Comparison of ENCODE assay signal across 8 cellular contexts in genomic region chr2:38959938-38960608, GRCh38.
DNase-seq lines count a peak whose midpoint lies in the region; ATAC-seq, FAIRE-seq and TF ChIP-seq lines count a peak whose summit lies in the region.

No MANE protein-coding gene starts in this region.

- H3K9ac ChIP-seq in iPS-20b (ENCODE audit: low read depth, low read length) = peak overlapping the region; percentile 59; the same call in 1 of the 2 replicates

- no peak for TF ChIP-seq POLR2A in spleen (IDR thresholded peaks at IDR 0.05)

- H3K4me1 ChIP-seq in iPS-20b (ENCODE audit: insufficient read depth, low read length) (no peaks in the 10 kb centered on the region), spleen (peaks cover 0 to 14% (median 11%) of the 10 kb centered on the region in 6 donors)

- H3K9me3 ChIP-seq in iPS-20b (ENCODE audit: insufficient read depth, low read depth, low read length) = no peaks in the 10 kb centered on the region
- no peaks in the 10 kb centered on the region for H3K9me3 ChIP-seq in spleen

- TF ChIP-seq CTCF in AG09319 (IDR thresholded peaks at IDR 0.05; ENCODE audit: low read depth, low read length) (no peak; the same call in none of the 2 replicates), bronchial epithelial cell (IDR thresholded peaks at IDR 0.05; ENCODE audit: insufficient read depth, low read length, severe bottlenecking) (peak; percentile 12), spleen (IDR thresholded peaks at IDR 0.05 in 8 of 11, conservative IDR thresholded peaks at IDR 0.05 in 3 of 11) (no peak)

- H3K27me3 ChIP-seq in bronchial epithelial cell (ENCODE audit: control insufficient read depth, insufficient read depth, low read length) = peaks cover 3% of the 10 kb centered on the region
- peaks cover 29% of the 10 kb centered on the region for H3K27me3 ChIP-seq in iPS-20b (ENCODE audit: insufficient read depth, low read length)
- peaks cover 0 to 24% (median 9%) of the 10 kb centered on the region in 7 donors for H3K27me3 ChIP-seq in spleen (replicated peaks in 1 of 7)

- FAIRE-seq in bronchial epithelial cell (lab: Jason Lieb, UNC) = no peak

- H3K4me3 ChIP-seq in bronchial epithelial cell (ENCODE audit: low read depth, low read length) = peak overlapping the region; percentile 37
- H3K4me3 ChIP-seq in iPS-20b (ENCODE audit: low read length) = peak overlapping the region; percentile 58; the same call in 1 of the 2 replicates
- peak overlapping the region; percentile 20 to 66 (median 38) for H3K4me3 ChIP-seq in spleen

- H3K27ac ChIP-seq in iPS-20b (ENCODE audit: low read length) = no peak overlapping the region
- peak overlapping the region in 1 of 8 donors; percentile 26 for H3K27ac ChIP-seq in spleen

- no peaks in the 10 kb centered on the region for H3K36me3 ChIP-seq in bronchial epithelial cell (ENCODE audit: control insufficient read depth, insufficient read depth, low read length)
- H3K36me3 ChIP-seq in iPS-20b (ENCODE audit: insufficient read depth, low read depth, low read length) = no peaks in the 10 kb centered on the region
- H3K36me3 ChIP-seq in spleen = no peaks in the 10 kb centered on the region

- ATAC-seq in GM21390 (IDR thresholded peaks at IDR 0.05; ENCODE audit: unreplicated experiment) = peak; percentile 89

- intact Hi-C loops in spleen (cut with DNase I; ENCODE audit: low total_unique reads) = no loop called here

- DNase-seq in AG09319 (ENCODE audit: extremely low read depth, low read depth) = peak; percentile 35
- peak; percentile 29 for DNase-seq in T-helper 22 cell (ENCODE audit: low read depth)
- DNase-seq in bronchial epithelial cell (ENCODE audit: low read depth) = peak; percentile 63
- DNase-seq in spleen = peak; percentile 87
- DNase-seq in SIG-M5 treated with dmso at 0.1 percent for 504 hours (lab: John Stamatoyannopoulos, UW; ENCODE audit: unreplicated experiment) = no peak
- no peak for DNase-seq in UCSD-AML1 (lab: John Stamatoyannopoulos, UW; ENCODE audit: unreplicated experiment)

- WGBS in spleen, 5 donors = 7 to 21% (median 11%) methylated on average over 61 to 97 of the region's 97 CpGs

Comparison
In these comparisons a context has a peak if more than half of its experiments do, and no peak if none do; other contexts are left out.
1. DNase-seq: peak in AG09319 (single experiment), T-helper 22 cell (single experiment), bronchial epithelial cell (single experiment) and spleen (single experiment); none in SIG-M5 treated with dmso at 0.1 percent for 504 hours (single experiment) and UCSD-AML1 (single experiment).
2. Peak in every context shown above with its lines, with median percentiles within 50 percentile points of each other: H3K4me3 ChIP-seq.